In the genomic region with DNA sequence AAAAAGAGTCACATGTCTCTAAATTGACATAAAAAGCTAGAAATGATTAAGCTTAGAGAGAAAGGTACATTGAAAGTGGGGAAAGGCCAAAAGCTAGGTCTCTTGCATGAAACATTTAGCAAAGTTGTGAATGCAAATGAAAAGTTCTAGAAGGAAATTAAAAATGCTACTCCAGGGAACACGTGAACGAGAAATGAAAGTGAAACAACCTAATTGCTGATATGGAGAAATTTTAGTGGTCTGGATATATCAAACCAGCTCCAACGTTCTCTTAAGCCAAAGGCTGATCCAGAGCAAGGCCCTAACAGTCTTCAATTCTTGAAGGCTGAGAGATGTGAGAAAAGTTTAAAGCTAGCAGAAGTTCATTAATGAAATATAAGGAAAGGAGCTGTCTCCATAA, we compare ENCODE assay signal across 16 cellular contexts.
DNase-seq lines count a peak whose midpoint lies in the region; ATAC-seq and TF ChIP-seq lines count a peak whose summit lies in the region.
"Had no signal": no experiment of that assay in that cellular context is flagged by ENCODE, and none has a peak within 500 bp of the region (broad histone marks: within the 10 kb centered on the region; RNA-seq: fewer than 3 reads in every experiment).

No MANE protein-coding gene starts in this region.

- ATAC-seq in effector memory CD8-positive, alpha-beta T cell (replicated peaks) = no peak
- no peak for ATAC-seq in HG02938 (IDR thresholded peaks at IDR 0.05; ENCODE audit: unreplicated experiment)
- ATAC-seq: GM12878; stimulated activated naive CD8-positive, alpha-beta T cell treated with anti-CD3 and anti-CD28 coated beads, Interleukin-15, Interleukin-2, amounts not matched to agents 100 U/mL and 50 U/mL, for 24 hours; upper lobe of right lung had no signal

- no peak for TF ChIP-seq CTCF in BE2C (IDR thresholded peaks at IDR 0.05; ENCODE audit: low read depth, low read length)

- H3K36me3 Mint-ChIP-seq in effector memory CD8-positive, alpha-beta T cell (ENCODE audit: insufficient read depth) = no peaks in the 10 kb centered on the region

- H3K4me3 ChIP-seq in BE2C (ENCODE audit: low read depth, low read length) = peak overlapping the region; percentile 25; the same call in 1 of the 2 replicates
- H3K4me3 ChIP-seq: GM12878, HAP-1, hepatocyte, upper lobe of right lung had no signal

- H3K9me3 Mint-ChIP-seq in effector memory CD8-positive, alpha-beta T cell = peaks cover 0 to 4% of the 10 kb centered on the region in 2 donors

- DNase-seq in BE2C (no peak), EL (peak; percentile 27), OCI-M1 (lab: John Stamatoyannopoulos, UW) (peak; percentile 79), mesenteric fat pad (ENCODE audit: low spot score) (no peak), NCI-H510A treated with DMSO at 0.1 percent for 48 hours (lab: John Stamatoyannopoulos, UW) (no peak)
- DNase-seq in effector memory CD8-positive, alpha-beta T cell = no peak
- DNase-seq: activated gamma-delta T cell; dermis blood vessel endothelial cell; kidney glomerular epithelial cell; stimulated activated naive CD8-positive, alpha-beta T cell treated with anti-CD3 and anti-CD28 coated beads, Interleukin-15, Interleukin-2, amounts not matched to agents 100 U/mL and 50 U/mL, for 24 hours; upper lobe of right lung had no signal

- no peaks in the 10 kb centered on the region; the same call in none of the 2 replicates for H3K4me1 ChIP-seq in BE2C
- H3K4me1 ChIP-seq: HAP-1, upper lobe of right lung had no signal

- H3K4me3 Mint-ChIP-seq in effector memory CD8-positive, alpha-beta T cell = peak overlapping the region; percentile 43 to 73
- H3K4me3 Mint-ChIP-seq: T-helper 2 cell treated with Interferon-gamma antibody and Interleukin-4, amounts not matched to agents 5 μg/mL and 100 μg/mL, for 36 hours had no signal

- no peaks in the 10 kb centered on the region for H3K9me3 ChIP-seq in BE2C
- H3K9me3 ChIP-seq: HAP-1, upper lobe of right lung had no signal

- peak overlapping the region in 1 of 2 donors; percentile 41 for H3K27ac Mint-ChIP-seq in effector memory CD8-positive, alpha-beta T cell
- H3K27ac Mint-ChIP-seq: T-helper 2 cell treated with Interferon-gamma antibody and Interleukin-4, amounts not matched to agents 5 μg/mL and 100 μg/mL, for 36 hours had no signal

- H3K27me3 ChIP-seq in BE2C = no peaks in the 10 kb centered on the region
- H3K27me3 ChIP-seq: hepatocyte, upper lobe of right lung had no signal

- H3K27me3 Mint-ChIP-seq in effector memory CD8-positive, alpha-beta T cell = no peaks in the 10 kb centered on the region

- peaks cover 3 to 5% of the 10 kb centered on the region in 2 donors for H3K4me1 Mint-ChIP-seq in effector memory CD8-positive, alpha-beta T cell (ENCODE audit: low read depth in 2 of 2)

- no peaks in the 10 kb centered on the region for H3K36me3 ChIP-seq in BE2C
- H3K36me3 ChIP-seq: HAP-1, upper lobe of right lung had no signal

Comparison
In these comparisons a context has a peak if more than half of its experiments do, and no peak if none do; other contexts are left out.
1. DNase-seq: peak in EL (single experiment) and OCI-M1 (single experiment); none in BE2C (single experiment), effector memory CD8-positive, alpha-beta T cell (0 of 3), mesenteric fat pad (single experiment) and NCI-H510A treated with DMSO at 0.1 percent for 48 hours (single experiment).